ENCODE assay signal across 15 cellular contexts in genomic region chr1:226624526-226624925, GRCh38.
DNase-seq lines count a peak whose midpoint lies in the region; ATAC-seq and TF ChIP-seq lines count a peak whose summit lies in the region.
"Had no signal": no experiment of that assay in that cellular context is flagged by ENCODE, and none has a peak within 500 bp of the region (broad histone marks: within the 10 kb centered on the region; RNA-seq: fewer than 3 reads in every experiment).

No MANE protein-coding gene starts in this region.

- H3K4me3 ChIP-seq in cardiac fibroblast (replicated peaks in 1 of 2; ENCODE audit: low read depth in 2 of 2, low read length in 2 of 2) = no peak overlapping the region
- H3K4me3 ChIP-seq: BLaER1 had no signal

- TF ChIP-seq CTCF in cardiac fibroblast (IDR thresholded peaks at IDR 0.05; ENCODE audit: low read depth, low read length) = no peak

- no peak for ATAC-seq in HG02981 (IDR thresholded peaks at IDR 0.05; ENCODE audit: unreplicated experiment)

- peak; percentile 92 for DNase-seq in EH (ENCODE audit: low read depth)
- peak; percentile 76 for DNase-seq in HS-5 (ENCODE audit: low read depth)
- DNase-seq in cardiac fibroblast (ENCODE audit: low read depth in 2 of 2) = peak; percentile 22 to 77
- DNase-seq in mesenteric fat pad (ENCODE audit: low spot score) = peak; percentile 69
- DNase-seq in stimulated activated CD8-positive, alpha-beta memory T cell treated with anti-CD3 and anti-CD28 coated beads, Interleukin-4, amount 100 ng/mL, for 48 hours = no peak
- DNase-seq in iPS-NIHi11 (ENCODE audit: low spot score) = no peak
- no peak for DNase-seq in GOT3 (lab: John Stamatoyannopoulos, UW)
- DNase-seq: DMS153, MM.1S, NCI-H2081 treated with DMSO at 0.1 percent for 48 hours, NCI-H524 treated with DMSO at 0.1 percent for 48 hours, substantia nigra, WERI-Rb-1 had no signal

Comparison
In these comparisons a context has a peak if more than half of its experiments do, and no peak if none do; other contexts are left out.
1. DNase-seq: peak in EH (single experiment), HS-5 (single experiment), cardiac fibroblast (2 of 2) and mesenteric fat pad (single experiment); none in stimulated activated CD8-positive, alpha-beta memory T cell treated with anti-CD3 and anti-CD28 coated beads, Interleukin-4, amount 100 ng/mL, for 48 hours (single experiment), iPS-NIHi11 (single experiment) and GOT3 (single experiment).